ENCODE assay signal across 17 cellular contexts in the genomic region with DNA sequence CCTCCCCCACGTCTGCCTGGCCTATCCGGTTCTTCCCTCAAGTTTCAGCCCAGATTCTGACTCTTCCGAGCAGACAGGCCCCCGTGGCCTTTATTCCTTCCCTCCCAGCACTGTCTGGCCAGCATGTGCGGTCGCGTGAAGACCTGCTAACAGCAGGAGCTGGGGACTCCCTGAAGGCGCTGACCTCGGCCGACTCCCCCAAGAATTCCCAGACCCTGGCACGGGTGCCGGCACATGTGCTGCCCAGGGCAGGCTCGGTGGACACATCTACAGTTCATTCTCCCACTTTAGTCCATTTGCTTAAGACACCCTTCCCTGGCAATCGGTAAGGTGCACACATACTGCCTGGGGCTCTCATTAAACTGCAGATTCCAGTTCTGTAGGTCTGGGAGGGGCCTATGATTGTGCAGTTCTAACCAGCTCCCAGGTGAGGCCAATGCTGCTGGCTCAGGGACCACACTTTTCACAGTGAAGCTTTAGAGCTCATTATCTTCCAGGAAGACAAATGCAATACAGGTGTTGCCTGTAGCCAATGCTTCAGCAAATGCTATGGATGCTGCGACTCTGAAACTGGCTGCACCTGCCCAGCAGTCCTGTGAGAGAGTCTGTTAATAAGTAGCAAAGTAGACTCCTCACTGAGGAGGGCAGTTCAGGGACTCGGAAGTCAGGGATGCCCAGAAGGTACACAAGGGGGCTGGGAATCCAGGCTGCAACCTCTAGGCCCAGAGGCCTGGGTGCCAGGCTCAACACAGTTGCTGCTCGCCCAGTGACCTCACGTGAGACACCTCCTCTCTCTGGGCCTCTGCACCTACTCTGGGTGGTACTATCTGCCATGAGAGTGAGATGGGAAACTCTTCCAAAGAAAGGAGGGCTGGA. TPM values are rescaled to one million over a fixed set of nuclear protein-coding genes. Genes with fewer than 3 reads are reported as not detected.
DNase-seq lines count a peak whose midpoint lies in the region; ATAC-seq, FAIRE-seq and TF ChIP-seq lines count a peak whose summit lies in the region.
"Had no signal": no experiment of that assay in that cellular context is flagged by ENCODE, and none has a peak within 500 bp of the region (broad histone marks: within the 10 kb centered on the region; RNA-seq: fewer than 3 reads in every experiment).

No MANE protein-coding gene starts in this region.

- no peaks in the 10 kb centered on the region for H4K20me1 ChIP-seq in K562 (replicated peaks; ENCODE audit: control insufficient read depth, insufficient read depth, low read length)

- peak; percentile 24 for DNase-seq in Right ventricle myocardium superior
- no peak for DNase-seq in heart right ventricle
- DNase-seq in K562 (ENCODE audit: extremely low read depth in 1 of 4, low spot score in 3 of 4) = no peak
- DNase-seq in left colon = peak in 1 of 2 donors; percentile 42
- no peak for DNase-seq in type B pancreatic cell (ENCODE audit: extremely low spot score, unreplicated experiment)
- DNase-seq in amygdala (lab: John Stamatoyannopoulos, UW) = no peak
- DNase-seq in germinal center (ENCODE audit: low spot score) = no peak
- DNase-seq in A172 (ENCODE audit: low spot score) = no peak
- DNase-seq: activated T-cell treated with anti-CD3 and anti-CD28 coated beads for 4 hours, cerebellar nuclear complex, MG63, occipital lobe had no signal

- H3K27ac Mint-ChIP-seq in type B pancreatic cell = peak overlapping the region; percentile 97
- H3K27ac Mint-ChIP-seq: WTC11 had no signal

- no peaks in the 10 kb centered on the region for H3K9me1 ChIP-seq in K562 (ENCODE audit: control insufficient read depth, insufficient read depth, low read length)

- H3K27ac ChIP-seq in heart right ventricle = no peak overlapping the region
- H3K27ac ChIP-seq in K562 (ENCODE audit: extremely low read depth, low read depth, low read length) = no peak overlapping the region
- H3K27ac ChIP-seq: esophagus muscularis mucosa, SK-N-MC, thoracic aorta had no signal

- no peak for TF ChIP-seq EP300 in K562 (IDR thresholded peaks at IDR 0.05; ENCODE audit: low read length)

- FAIRE-seq in K562 (lab: Jason Lieb, UNC) = no peak
- FAIRE-seq: GM12891 had no signal

- no peak for TF ChIP-seq CTCF in heart right ventricle (IDR thresholded peaks at IDR 0.05)
- TF ChIP-seq CTCF in K562 (IDR thresholded peaks at IDR 0.05 in 2 of 3, conservative IDR thresholded peaks at IDR 0.05 in 1 of 3; ENCODE audit: insufficient read depth in 2 of 3, low read depth in 1 of 3, low read length in 3 of 3) = no peak
- no peak for TF ChIP-seq CTCF in type B pancreatic cell (conservative IDR thresholded peaks at IDR 0.05)

- intact Hi-C loops in Right ventricle myocardium superior (cut with DNase I) = no loop called here
- intact Hi-C loops in heart right ventricle (cut with DNase I) = no loop called here
- intact Hi-C loops in K562 (cut with micrococcal nuclease) = loop anchor here (2.0 kb wide), 2 partner anchors 19 to 259 kb away; no protein-coding TSS in a partner anchor
- intact Hi-C loops in left colon (cut with DNase I, micrococcal nuclease) = no loop called here

- H3K9me3 ChIP-seq in heart right ventricle (peaks cover 0 to 3% (median 0%) of the 10 kb centered on the region in 11 donors), K562 (replicated peaks; ENCODE audit: control insufficient read depth, insufficient read depth, low read depth, low read length) (no peaks in the 10 kb centered on the region)
- H3K9me3 ChIP-seq: esophagus muscularis mucosa, MG63, thoracic aorta had no signal

- no peaks in the 10 kb centered on the region for H3K27me3 ChIP-seq in heart right ventricle
- 0 out of 5 replicates have a peak, but pooled peaks cover 0 to under 1% of the 10 kb centered on the region in 2 experiments for H3K27me3 ChIP-seq in K562 (ENCODE audit: control insufficient read depth in 2 of 2, insufficient read depth in 2 of 2, low read length in 2 of 2)
- H3K27me3 ChIP-seq: esophagus muscularis mucosa, MG63 had no signal

- H3K4me3 ChIP-seq in heart right ventricle (no peak overlapping the region), K562 (no peak overlapping the region)
- H3K4me3 ChIP-seq: esophagus muscularis mucosa, MG63, SK-N-MC, thoracic aorta had no signal

- H3K36me3 ChIP-seq in heart right ventricle (no peaks in the 10 kb centered on the region), K562 (ENCODE audit: control insufficient read depth, insufficient read depth, low read length) (no peaks in the 10 kb centered on the region)
- H3K36me3 ChIP-seq: esophagus muscularis mucosa, MG63, thoracic aorta had no signal

- H3K9me3 Mint-ChIP-seq in type B pancreatic cell = no peaks in the 10 kb centered on the region
- H3K9me3 Mint-ChIP-seq: WTC11 had no signal

- H3K36me3 Mint-ChIP-seq in type B pancreatic cell = no peaks in the 10 kb centered on the region
- H3K36me3 Mint-ChIP-seq: WTC11 had no signal

- WGBS in heart right ventricle, 2 donors = 78 to 84% methylated on average over 18 of the region's 18 CpGs
- 41% methylated on average over 16 of the region's 18 CpGs for WGBS in K562 (ENCODE audit: insufficient coverage, low coverage, missing lambda C conversion rate)

- no peak for TF ChIP-seq POLR2A in K562 (conservative IDR thresholded peaks at IDR 0.05)

- no peak overlapping the region for H3K4me2 ChIP-seq in K562 (ENCODE audit: insufficient read depth, low read length)

- peaks cover 39% of the 10 kb centered on the region for H3K4me1 Mint-ChIP-seq in type B pancreatic cell (ENCODE audit: unreplicated experiment)

- no peaks in the 10 kb centered on the region for H3K27me3 Mint-ChIP-seq in type B pancreatic cell

- in situ Hi-C loops in K562 (cut with MboI) = loop anchor here (10.0 kb wide), 1 partner anchor 637 kb away; no protein-coding TSS in a partner anchor

- H3K79me2 ChIP-seq in K562 (ENCODE audit: control insufficient read depth, insufficient read depth, low read length) = no peaks in the 10 kb centered on the region

- H2AFZ ChIP-seq in K562 (ENCODE audit: low read depth, low read length) = peak overlapping the region; percentile 36; the same call in 1 of the 2 replicates

- H3K4me3 Mint-ChIP-seq in type B pancreatic cell = peak overlapping the region; percentile 76
- H3K4me3 Mint-ChIP-seq: WTC11 had no signal

- H3K4me1 ChIP-seq in heart right ventricle (peaks cover 12 to 48% (median 31%) of the 10 kb centered on the region in 9 donors), K562 (replicated peaks in 1 of 2; ENCODE audit: control insufficient read depth in 2 of 2, insufficient read depth in 2 of 2, low read length in 2 of 2) (peaks cover 23 to 39% of the 10 kb centered on the region in 2 experiments)

- H3K9ac ChIP-seq in K562 (ENCODE audit: insufficient read depth in 1 of 2, low read depth in 2 of 2, low read length in 2 of 2) = no peak overlapping the region

- no TSS peak for BruUV-seq in K562 (replicated peaks; lab: Mats Ljungman, UMichigan)

- ATAC-seq in Right ventricle myocardium superior (ENCODE audit: poor library complexity) (no peak), heart right ventricle (no peak), K562 (no peak), left colon (peak; percentile 59)
- ATAC-seq: WTC11 had no signal

- POLR2A ChIA-PET in K562 (lab: Yijun Ruan, JAX) = interaction anchor here (0.7 kb wide), 1 partner anchor 46 kb away, joined by 3 read pairs; no protein-coding TSS in a partner anchor

- CTCF ChIA-PET in K562 (lab: Yijun Ruan, JAX; ENCODE audit: low intra/inter-chr PET ratio) = no interaction called here

- no peak for TF ChIP-seq RAD21 in K562 (CRISPR knock-in tag; conservative IDR thresholded peaks at IDR 0.05 in 1 of 2, IDR thresholded peaks at IDR 0.05 in 1 of 2)

TF ChIP-seq in K562, 482 proteins besides CTCF, POLR2A, EP300 and RAD21 (continues in another document):
- no peak for TF ChIP-seq ARNT (IDR thresholded peaks at IDR 0.05)
- no peak for TF ChIP-seq KAT7 (CRISPR knock-in tag; IDR thresholded peaks at IDR 0.05; ENCODE audit: borderline replicate concordance)
- TF ChIP-seq NCOA6 (IDR thresholded peaks at IDR 0.05) = no peak
- TF ChIP-seq ZNF282 (CRISPR knock-in tag; IDR thresholded peaks at IDR 0.05) = no peak
- no peak for TF ChIP-seq NUFIP1 (IDR thresholded peaks at IDR 0.05; ENCODE audit: partially characterized antibody)
- no peak for TF ChIP-seq EWSR1 (IDR thresholded peaks at IDR 0.05; ENCODE audit: borderline replicate concordance, low read depth, partially characterized antibody)
- no peak for TF ChIP-seq EZH2 (IDR thresholded peaks at IDR 0.05; ENCODE audit: borderline replicate concordance, low read depth, low read length)
- TF ChIP-seq ZNF263 (CRISPR knock-in tag; IDR thresholded peaks at IDR 0.05; ENCODE audit: borderline replicate concordance) = no peak
- TF ChIP-seq RBBP5 (IDR thresholded peaks at IDR 0.05; ENCODE audit: borderline replicate concordance, insufficient read depth, low read length, poor library complexity, severe bottlenecking) = no peak
- no peak for TF ChIP-seq NCOR1 (IDR thresholded peaks at IDR 0.05)
- TF ChIP-seq RHOXF2B (CRISPR knock-in tag; conservative IDR thresholded peaks at IDR 0.05) = no peak

RNA-seq across cellular contexts. Expression of a gene that starts 45.4 kb away (rescaled TPM):
- 6.1 TPM for total RNA-seq in Right ventricle myocardium superior
- 1 to 10 TPM; 2.4 to 7.9 (median 4.9) TPM for total RNA-seq in heart right ventricle
- polyA plus RNA-seq in heart right ventricle = 1 to 10 TPM; 1.8 to 3.0 TPM
- 21.8 and 60.0 TPM in 2 replicates for total RNA-seq in K562 (2011; cell fraction: chromatin; rRNA removed; ENCODE audit: low replicate concordance)
- 8.7 and 11.8 TPM in 2 replicates for total RNA-seq in K562 (2011; cell fraction: nucleolus; rRNA removed)
- 28.4 and 35.4 TPM in 2 replicates for total RNA-seq in K562 (2011; cell fraction: nucleoplasm; rRNA removed)
- total RNA-seq in K562 (2014; rRNA removed) = 8.8 and 15.3 TPM in 2 replicates
- 25.1 and 28.4 TPM in 2 replicates for total RNA-seq in K562 (2014; rRNA removed; fragmentation: Illumina TruSeq; extraction: Trizol)
- total RNA-seq in K562 (2015; rRNA removed; fragmentation: Illumina TruSeq; extraction: Trizol) = 24.3 and 24.8 TPM in 2 replicates
- 20.4 and 20.7 TPM in 2 replicates for total RNA-seq in K562 (2021)
- 11.5 and 17.3 TPM in 2 replicates for polyA plus RNA-seq in K562 (2011; rRNA removed)
- polyA plus RNA-seq in K562 (2011; cell fraction: cytosol; rRNA removed) = 3.0 and 4.9 TPM in 2 replicates
- 10.8 and 13.1 TPM in 2 replicates for polyA plus RNA-seq in K562 (2011; cell fraction: nucleus; rRNA removed)
- 9.6 and 9.9 TPM in 2 replicates for polyA plus RNA-seq in K562 (2012)
- 15.0 and 16.8 TPM in 2 replicates for polyA plus RNA-seq in K562 (2014; fragmentation: Illumina TruSeq; extraction: Trizol)
- 10 to 100 TPM; 13.2 to 17.4 TPM for polyA plus RNA-seq in K562 (2014; fragmentation: Nextera tagmentation; extraction: Ambion mirVana)
- 9.9 and 12.9 TPM in 2 replicates for polyA plus RNA-seq in K562 (2014; rRNA removed)
- 27.9 and 37.5 TPM in 2 replicates for polyA minus RNA-seq in K562 (2011; rRNA and poly(A)+ RNA removed)
- polyA minus RNA-seq in K562 (2011; cell fraction: cytosol; rRNA and poly(A)+ RNA removed) = 11.2 and 13.0 TPM in 2 replicates
- 26.1 and 43.8 TPM in 2 replicates for polyA minus RNA-seq in K562 (2011; cell fraction: nucleus; rRNA and poly(A)+ RNA removed)
- total RNA-seq in left colon = 10 to 100 TPM in 1 of 2 donors, 1 to 10 TPM in 1; 9.0 to 11.9 TPM
- 26.3 and 34.1 TPM in 2 replicates for total RNA-seq in type B pancreatic cell (ENCODE audit: low replicate concordance)
- total RNA-seq in A172 (2014; rRNA removed; shearing (Covaris generic)) = 40.6 and 47.8 TPM in 2 replicates
